12 cellular contexts compared by ENCODE assay signal in the genomic region with DNA sequence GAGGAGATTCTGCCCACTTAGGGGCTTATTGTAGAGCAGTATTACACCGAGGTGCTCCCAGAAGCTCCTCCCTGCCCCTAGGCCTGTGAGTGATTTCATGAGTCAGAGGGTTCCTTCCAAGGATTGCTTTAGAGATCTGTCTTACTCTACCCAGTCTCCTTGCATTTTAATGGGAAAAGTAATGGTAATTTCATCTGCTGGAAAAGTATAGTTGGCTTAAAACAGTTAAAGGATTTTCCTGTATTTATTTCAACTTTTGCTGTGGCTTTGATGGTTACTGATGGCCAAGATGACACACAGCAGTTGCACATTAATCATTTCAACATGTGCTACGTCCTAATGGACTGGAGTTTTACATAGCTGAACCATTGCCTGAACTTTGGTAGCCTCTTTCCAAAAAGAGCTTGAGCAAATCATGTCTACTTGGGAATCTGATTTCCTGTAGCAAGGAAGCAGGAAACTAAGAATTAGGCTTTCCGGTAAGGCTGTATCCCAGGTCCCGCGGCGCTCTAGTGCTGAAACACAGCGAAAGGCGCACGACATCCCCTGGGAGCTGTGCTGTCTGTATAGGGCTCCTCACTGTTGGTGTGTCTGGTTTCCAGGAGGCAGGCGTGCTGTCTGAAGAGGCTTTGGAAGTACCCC. TPM values are rescaled to one million over a fixed set of nuclear protein-coding genes. Genes with fewer than 3 reads are reported as not detected.
DNase-seq lines count a peak whose midpoint lies in the region; ATAC-seq and TF ChIP-seq lines count a peak whose summit lies in the region.
"Had no signal": no experiment of that assay in that cellular context is flagged by ENCODE, and none has a peak within 500 bp of the region (broad histone marks: within the 10 kb centered on the region; RNA-seq: fewer than 3 reads in every experiment).

No MANE protein-coding gene starts in this region.

- H3K9me3 ChIP-seq in esophagus muscularis mucosa: no peaks in the 10 kb centered on the region
- no peaks in the 10 kb centered on the region for H3K9me3 ChIP-seq in psoas muscle

- no peak for DNase-seq in activated CD4-positive, alpha-beta T cell treated with anti-CD3 and anti-CD28 coated beads, Interleukin-2, amount 10 ng/mL, durations not matched to agents 24 days and 14 days
- no peak for DNase-seq in activated CD4-positive, alpha-beta T cell treated with anti-CD3 and anti-CD28 coated beads, Interleukin-2, amount 50 U/mL, for 1 hour
- DNase-seq in esophagus muscularis mucosa (ENCODE audit: extremely low spot score) (peak; percentile 88), psoas muscle (peak; percentile 49 to 72), GDM1 (lab: John Stamatoyannopoulos, UW) (no peak), cerebellar cortex (ENCODE audit: low spot score) (no peak), NCI-H524 treated with DMSO at 0.1 percent for 48 hours (lab: John Stamatoyannopoulos, UW) (no peak)
- DNase-seq: AML-193, hypothalamus, NCI-H1436 had no signal

- no peaks in the 10 kb centered on the region for H3K9me3 Mint-ChIP-seq in activated CD4-positive, alpha-beta T cell treated with anti-CD3 and anti-CD28 coated beads, Interleukin-2, amount 10 ng/mL, durations not matched to agents 24 days and 14 days
- H3K9me3 Mint-ChIP-seq: T-helper 1 cell treated with Interleukin-12 subunit alpha and Interleukin-12 subunit beta and Interleukin-4 antibody, amounts not matched to agents 30 μg/mL and 1 μg/mL, for 36 hours had no signal

- TF ChIP-seq POLR2A in esophagus muscularis mucosa (IDR thresholded peaks at IDR 0.05; ENCODE audit: low read depth): no peak

- intact Hi-C loops in activated CD4-positive, alpha-beta T cell treated with anti-CD3 and anti-CD28 coated beads, Interleukin-2, amount 10 ng/mL, durations not matched to agents 24 days and 14 days (cut with micrococcal nuclease): loop anchor here (10.0 kb wide), 1 partner anchor 372 kb away; the partner anchor contains the start of gene IGF1R
- intact Hi-C loops in esophagus muscularis mucosa (cut with DNase I) (loop anchor here (5.0 kb wide), 1 partner anchor 40 kb away; no protein-coding TSS in a partner anchor), psoas muscle (cut with DNase I) (loop anchor here (1.0 to 5.0 kb wide), 3 partner anchors 36 to 64 kb away; no protein-coding TSS in a partner anchor)

- peaks cover 4% of the 10 kb centered on the region for H3K4me1 Mint-ChIP-seq in activated CD4-positive, alpha-beta T cell treated with anti-CD3 and anti-CD28 coated beads, Interleukin-2, amount 10 ng/mL, durations not matched to agents 24 days and 14 days

- H3K27me3 Mint-ChIP-seq in activated CD4-positive, alpha-beta T cell treated with anti-CD3 and anti-CD28 coated beads, Interleukin-2, amount 10 ng/mL, durations not matched to agents 24 days and 14 days: peaks cover 20% of the 10 kb centered on the region

- no peak for TF ChIP-seq CTCF in esophagus muscularis mucosa (IDR thresholded peaks at IDR 0.05)
- no peak for TF ChIP-seq CTCF in psoas muscle (IDR thresholded peaks at IDR 0.05)

- H3K27me3 ChIP-seq in esophagus muscularis mucosa (no peaks in the 10 kb centered on the region), psoas muscle (ENCODE audit: insufficient read depth in 3 of 3, low read length in 2 of 3) (peaks cover 0 to 2% (median 0%) of the 10 kb centered on the region in 3 donors)

- H3K4me3 Mint-ChIP-seq in activated CD4-positive, alpha-beta T cell treated with anti-CD3 and anti-CD28 coated beads, Interleukin-2, amount 10 ng/mL, durations not matched to agents 24 days and 14 days: peak overlapping the region; percentile 12
- H3K4me3 Mint-ChIP-seq: T-helper 1 cell treated with Interleukin-12 subunit alpha and Interleukin-12 subunit beta and Interleukin-4 antibody, amounts not matched to agents 30 μg/mL and 1 μg/mL, for 36 hours had no signal

- H3K4me3 ChIP-seq in esophagus muscularis mucosa (no peak overlapping the region), psoas muscle (peak overlapping the region; percentile 41)

- peak; percentile 31 to 60 (median 47) for ATAC-seq in psoas muscle

- H3K27ac ChIP-seq in esophagus muscularis mucosa (replicated peaks in 1 of 4) (peak overlapping the region in 2 of 4 donors; percentile 24 to 36), psoas muscle (peak overlapping the region; percentile 98)

- H3K4me1 ChIP-seq in esophagus muscularis mucosa: peaks cover 12 to 19% (median 16%) of the 10 kb centered on the region in 4 donors
- H3K4me1 ChIP-seq in psoas muscle: peaks cover 29% of the 10 kb centered on the region

- no peaks in the 10 kb centered on the region for H3K36me3 Mint-ChIP-seq in activated CD4-positive, alpha-beta T cell treated with anti-CD3 and anti-CD28 coated beads, Interleukin-2, amount 10 ng/mL, durations not matched to agents 24 days and 14 days (ENCODE audit: low read depth)

- H3K27ac Mint-ChIP-seq in activated CD4-positive, alpha-beta T cell treated with anti-CD3 and anti-CD28 coated beads, Interleukin-2, amount 10 ng/mL, durations not matched to agents 24 days and 14 days: no peak overlapping the region
- H3K27ac Mint-ChIP-seq: T-helper 1 cell treated with Interleukin-12 subunit alpha and Interleukin-12 subunit beta and Interleukin-4 antibody, amounts not matched to agents 30 μg/mL and 1 μg/mL, for 36 hours had no signal

- WGBS in esophagus muscularis mucosa: 77% methylated on average over 10 of the region's 10 CpGs
- WGBS in psoas muscle, 3 donors: 10 to 29% (median 10%) methylated on average over 10 of the region's 10 CpGs

- H3K36me3 ChIP-seq in esophagus muscularis mucosa: no peaks in the 10 kb centered on the region
- no peaks in the 10 kb centered on the region for H3K36me3 ChIP-seq in psoas muscle (ENCODE audit: insufficient read depth in 1 of 2, low read depth in 1 of 2)

- no peak for TF ChIP-seq EP300 in esophagus muscularis mucosa (IDR thresholded peaks at IDR 0.05)

TF ChIP-seq in PFSK-1, 5 proteins besides CTCF, POLR2A, EP300 and RAD21:
- TF ChIP-seq POLR2AphosphoS5 (IDR thresholded peaks at IDR 0.05; ENCODE audit: low read depth, low read length): peak; percentile 35; the same call in 1 of the 2 replicates
- TF ChIP-seq FOXP2 (optimal IDR thresholded peaks at IDR 0.05; ENCODE audit: borderline replicate concordance, extremely low read depth, extremely low read length, insufficient read depth): peak; percentile 91
- peak; percentile 22; the same call in 1 of the 2 replicates for TF ChIP-seq TAF1 (IDR thresholded peaks at IDR 0.05; ENCODE audit: borderline replicate concordance, insufficient read depth, low read length)
- TF ChIP-seq REST (IDR thresholded peaks at IDR 0.05; ENCODE audit: insufficient read depth in 1 of 2, low read depth in 2 of 2, low read length in 2 of 2): peak; percentile 26 to 68; a peak in 1 of 4 replicates
- TF ChIP-seq SIN3A (IDR thresholded peaks at IDR 0.05; ENCODE audit: borderline replicate concordance, insufficient read depth, low read length): peak; percentile 13; the same call in 1 of the 2 replicates

RNA-seq across cellular contexts. Expression of gene PGPEP1L, which starts 9.2 kb away (rescaled TPM):
- not detected in 2 replicates for total RNA-seq in activated CD4-positive, alpha-beta T cell treated with anti-CD3 and anti-CD28 coated beads, Interleukin-2, amount 10 ng/mL, durations not matched to agents 24 days and 14 days
- not detected for polyA plus RNA-seq in PFSK-1 (2012; ENCODE audit: insufficient read length, low read depth)
- 1 to 10 TPM in 1 of 4 donors, not detected in 3; 1.3 TPM for total RNA-seq in esophagus muscularis mucosa
- 1 to 10 TPM; 4.6 to 8.5 (median 6.7) TPM for total RNA-seq in psoas muscle
- polyA plus RNA-seq in psoas muscle: 10 to 100 TPM in 2 of 3 donors, 1 to 10 TPM in 1; 3.8 to 16.9 (median 12.4) TPM

Comparison
In these comparisons a context has a peak if more than half of its experiments do, and no peak if none do; other contexts are left out.
1. DNase-seq: peak in esophagus muscularis mucosa (single experiment) and psoas muscle (2 of 2); none in activated CD4-positive, alpha-beta T cell treated with anti-CD3 and anti-CD28 coated beads, Interleukin-2, amount 10 ng/mL, durations not matched to agents 24 days and 14 days (single experiment), activated CD4-positive, alpha-beta T cell treated with anti-CD3 and anti-CD28 coated beads, Interleukin-2, amount 50 U/mL, for 1 hour (single experiment), GDM1 (single experiment), cerebellar cortex (single experiment) and NCI-H524 treated with DMSO at 0.1 percent for 48 hours (single experiment).